In the genomic region with DNA sequence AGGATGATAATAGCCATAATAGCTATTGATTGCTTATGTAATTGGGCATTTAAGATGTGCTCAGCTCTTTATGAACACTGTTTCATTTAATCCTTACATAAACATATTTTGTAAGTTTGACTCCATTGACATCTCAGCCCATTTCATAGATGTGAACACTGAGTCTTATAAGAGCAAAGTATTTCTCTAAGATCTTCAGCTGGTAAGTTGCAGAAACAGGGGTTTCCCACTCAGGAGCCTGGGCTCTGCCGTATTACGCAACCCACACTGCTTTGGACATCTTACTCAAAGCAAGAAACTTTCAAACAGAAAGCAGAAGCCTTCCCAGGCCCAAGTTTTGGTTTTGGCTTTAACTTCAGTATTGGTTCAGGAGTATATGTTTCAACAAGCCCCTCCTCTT, we compare ENCODE assay signal across 1 cellular context.
TF ChIP-seq lines count a peak whose summit lies in the region.

No MANE protein-coding gene starts in this region.

TF ChIP-seq in GM23338, 12 proteins besides CTCF, POLR2A, EP300 and RAD21 (continued from another document):
- TF ChIP-seq, protein P1, sequence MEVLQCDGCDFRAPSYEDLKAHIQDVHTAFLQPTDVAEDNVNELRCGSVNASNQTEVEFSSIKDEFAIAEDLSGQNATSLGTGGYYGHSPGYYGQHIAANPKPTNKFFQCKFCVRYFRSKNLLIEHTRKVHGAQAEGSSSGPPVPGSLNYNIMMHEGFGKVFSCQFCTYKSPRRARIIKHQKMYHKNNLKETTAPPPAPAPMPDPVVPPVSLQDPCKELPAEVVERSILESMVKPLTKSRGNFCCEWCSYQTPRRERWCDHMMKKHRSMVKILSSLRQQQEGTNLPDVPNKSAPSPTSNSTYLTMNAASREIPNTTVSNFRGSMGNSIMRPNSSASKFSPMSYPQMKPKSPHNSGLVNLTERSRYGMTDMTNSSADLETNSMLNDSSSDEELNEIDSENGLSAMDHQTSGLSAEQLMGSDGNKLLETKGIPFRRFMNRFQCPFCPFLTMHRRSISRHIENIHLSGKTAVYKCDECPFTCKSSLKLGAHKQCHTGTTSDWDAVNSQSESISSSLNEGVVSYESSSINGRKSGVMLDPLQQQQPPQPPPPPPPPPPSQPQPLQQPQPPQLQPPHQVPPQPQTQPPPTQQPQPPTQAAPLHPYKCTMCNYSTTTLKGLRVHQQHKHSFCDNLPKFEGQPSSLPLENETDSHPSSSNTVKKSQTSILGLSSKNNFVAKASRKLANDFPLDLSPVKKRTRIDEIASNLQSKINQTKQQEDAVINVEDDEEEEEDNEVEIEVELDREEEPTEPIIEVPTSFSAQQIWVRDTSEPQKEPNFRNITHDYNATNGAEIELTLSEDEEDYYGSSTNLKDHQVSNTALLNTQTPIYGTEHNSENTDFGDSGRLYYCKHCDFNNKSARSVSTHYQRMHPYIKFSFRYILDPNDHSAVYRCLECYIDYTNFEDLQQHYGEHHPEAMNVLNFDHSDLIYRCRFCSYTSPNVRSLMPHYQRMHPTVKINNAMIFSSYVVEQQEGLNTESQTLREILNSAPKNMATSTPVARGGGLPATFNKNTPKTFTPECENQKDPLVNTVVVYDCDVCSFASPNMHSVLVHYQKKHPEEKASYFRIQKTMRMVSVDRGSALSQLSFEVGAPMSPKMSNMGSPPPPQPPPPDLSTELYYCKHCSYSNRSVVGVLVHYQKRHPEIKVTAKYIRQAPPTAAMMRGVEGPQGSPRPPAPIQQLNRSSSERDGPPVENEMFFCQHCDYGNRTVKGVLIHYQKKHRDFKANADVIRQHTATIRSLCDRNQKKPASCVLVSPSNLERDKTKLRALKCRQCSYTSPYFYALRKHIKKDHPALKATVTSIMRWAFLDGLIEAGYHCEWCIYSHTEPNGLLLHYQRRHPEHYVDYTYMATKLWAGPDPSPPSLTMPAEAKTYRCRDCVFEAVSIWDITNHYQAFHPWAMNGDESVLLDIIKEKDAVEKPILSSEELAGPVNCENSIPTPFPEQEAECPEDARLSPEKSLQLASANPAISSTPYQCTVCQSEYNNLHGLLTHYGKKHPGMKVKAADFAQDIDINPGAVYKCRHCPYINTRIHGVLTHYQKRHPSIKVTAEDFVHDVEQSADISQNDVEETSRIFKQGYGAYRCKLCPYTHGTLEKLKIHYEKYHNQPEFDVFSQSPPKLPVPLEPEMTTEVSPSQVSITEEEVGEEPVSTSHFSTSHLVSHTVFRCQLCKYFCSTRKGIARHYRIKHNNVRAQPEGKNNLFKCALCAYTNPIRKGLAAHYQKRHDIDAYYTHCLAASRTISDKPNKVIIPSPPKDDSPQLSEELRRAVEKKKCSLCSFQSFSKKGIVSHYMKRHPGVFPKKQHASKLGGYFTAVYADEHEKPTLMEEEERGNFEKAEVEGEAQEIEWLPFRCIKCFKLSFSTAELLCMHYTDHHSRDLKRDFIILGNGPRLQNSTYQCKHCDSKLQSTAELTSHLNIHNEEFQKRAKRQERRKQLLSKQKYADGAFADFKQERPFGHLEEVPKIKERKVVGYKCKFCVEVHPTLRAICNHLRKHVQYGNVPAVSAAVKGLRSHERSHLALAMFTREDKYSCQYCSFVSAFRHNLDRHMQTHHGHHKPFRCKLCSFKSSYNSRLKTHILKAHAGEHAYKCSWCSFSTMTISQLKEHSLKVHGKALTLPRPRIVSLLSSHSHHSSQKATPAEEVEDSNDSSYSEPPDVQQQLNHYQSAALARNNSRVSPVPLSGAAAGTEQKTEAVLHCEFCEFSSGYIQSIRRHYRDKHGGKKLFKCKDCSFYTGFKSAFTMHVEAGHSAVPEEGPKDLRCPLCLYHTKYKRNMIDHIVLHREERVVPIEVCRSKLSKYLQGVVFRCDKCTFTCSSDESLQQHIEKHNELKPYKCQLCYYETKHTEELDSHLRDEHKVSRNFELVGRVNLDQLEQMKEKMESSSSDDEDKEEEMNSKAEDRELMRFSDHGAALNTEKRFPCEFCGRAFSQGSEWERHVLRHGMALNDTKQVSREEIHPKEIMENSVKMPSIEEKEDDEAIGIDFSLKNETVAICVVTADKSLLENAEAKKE (CRISPR knock-in tag; IDR thresholded peaks at IDR 0.05), result no peak
- TF ChIP-seq EZH2phosphoT487 (IDR thresholded peaks at IDR 0.05; ENCODE audit: unreplicated experiment) (no peak), POLR2AphosphoS5 (IDR thresholded peaks at IDR 0.05; ENCODE audit: low read depth) (no peak)
- TF ChIP-seq, protein P2, sequence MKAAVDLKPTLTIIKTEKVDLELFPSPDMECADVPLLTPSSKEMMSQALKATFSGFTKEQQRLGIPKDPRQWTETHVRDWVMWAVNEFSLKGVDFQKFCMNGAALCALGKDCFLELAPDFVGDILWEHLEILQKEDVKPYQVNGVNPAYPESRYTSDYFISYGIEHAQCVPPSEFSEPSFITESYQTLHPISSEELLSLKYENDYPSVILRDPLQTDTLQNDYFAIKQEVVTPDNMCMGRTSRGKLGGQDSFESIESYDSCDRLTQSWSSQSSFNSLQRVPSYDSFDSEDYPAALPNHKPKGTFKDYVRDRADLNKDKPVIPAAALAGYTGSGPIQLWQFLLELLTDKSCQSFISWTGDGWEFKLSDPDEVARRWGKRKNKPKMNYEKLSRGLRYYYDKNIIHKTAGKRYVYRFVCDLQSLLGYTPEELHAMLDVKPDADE (IDR thresholded peaks at IDR 0.05), result no peak
